ENCODE assay signal across 1 cellular context in the genomic region with DNA sequence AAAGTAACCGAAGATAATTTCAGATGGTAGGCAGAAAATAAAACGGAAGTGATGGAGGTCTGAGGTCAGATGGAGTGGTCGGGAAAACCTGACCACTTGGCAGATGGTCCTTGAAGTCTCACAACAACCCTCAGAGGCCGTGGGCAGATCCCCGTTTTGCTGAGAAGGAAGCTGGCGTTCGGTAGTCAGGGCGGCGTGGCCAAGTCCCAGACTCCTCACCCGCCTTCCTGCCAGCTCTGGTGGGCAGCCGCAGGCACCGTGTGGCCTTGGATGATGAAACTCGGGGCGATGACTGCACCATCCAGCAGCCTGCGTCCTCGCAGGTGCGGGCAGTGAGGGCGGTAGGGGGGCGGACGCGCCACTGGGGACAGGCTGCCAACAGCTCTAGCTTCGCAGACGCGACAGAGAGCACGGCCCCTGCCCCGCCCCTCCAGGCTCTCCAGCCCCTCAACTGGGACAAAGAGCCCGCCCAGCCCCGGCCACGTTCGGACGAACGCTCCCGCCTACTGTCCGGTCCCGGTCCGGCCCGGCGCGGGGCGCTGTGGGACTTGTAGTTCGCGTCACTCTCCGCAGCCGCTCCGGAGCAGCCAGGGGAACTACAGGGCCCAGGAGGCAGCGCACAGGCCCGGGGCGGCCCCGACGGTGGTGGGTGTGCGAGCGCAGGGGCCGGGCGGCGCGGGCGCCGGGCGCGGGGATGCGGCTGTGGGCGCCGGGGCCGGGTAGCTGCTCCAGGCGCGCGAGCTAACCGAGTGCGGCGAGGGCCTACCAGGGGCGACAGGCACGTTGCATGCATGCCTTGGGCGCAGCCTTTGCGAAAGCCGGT.
A peak's percentile ranks its signal among the peaks of the same experiment; 100 is the strongest.
TF ChIP-seq lines count a peak whose summit lies in the region.

Gene GPT2 (plus strand): TSS at position 673 of the 823 bp plus-strand sequence. CDS start 354 bp downstream, outside the sequence.

TF ChIP-seq in K562, 482 proteins besides CTCF, POLR2A, EP300 and RAD21 (continued from another document and continues in another):
- TF ChIP-seq, protein P1, sequence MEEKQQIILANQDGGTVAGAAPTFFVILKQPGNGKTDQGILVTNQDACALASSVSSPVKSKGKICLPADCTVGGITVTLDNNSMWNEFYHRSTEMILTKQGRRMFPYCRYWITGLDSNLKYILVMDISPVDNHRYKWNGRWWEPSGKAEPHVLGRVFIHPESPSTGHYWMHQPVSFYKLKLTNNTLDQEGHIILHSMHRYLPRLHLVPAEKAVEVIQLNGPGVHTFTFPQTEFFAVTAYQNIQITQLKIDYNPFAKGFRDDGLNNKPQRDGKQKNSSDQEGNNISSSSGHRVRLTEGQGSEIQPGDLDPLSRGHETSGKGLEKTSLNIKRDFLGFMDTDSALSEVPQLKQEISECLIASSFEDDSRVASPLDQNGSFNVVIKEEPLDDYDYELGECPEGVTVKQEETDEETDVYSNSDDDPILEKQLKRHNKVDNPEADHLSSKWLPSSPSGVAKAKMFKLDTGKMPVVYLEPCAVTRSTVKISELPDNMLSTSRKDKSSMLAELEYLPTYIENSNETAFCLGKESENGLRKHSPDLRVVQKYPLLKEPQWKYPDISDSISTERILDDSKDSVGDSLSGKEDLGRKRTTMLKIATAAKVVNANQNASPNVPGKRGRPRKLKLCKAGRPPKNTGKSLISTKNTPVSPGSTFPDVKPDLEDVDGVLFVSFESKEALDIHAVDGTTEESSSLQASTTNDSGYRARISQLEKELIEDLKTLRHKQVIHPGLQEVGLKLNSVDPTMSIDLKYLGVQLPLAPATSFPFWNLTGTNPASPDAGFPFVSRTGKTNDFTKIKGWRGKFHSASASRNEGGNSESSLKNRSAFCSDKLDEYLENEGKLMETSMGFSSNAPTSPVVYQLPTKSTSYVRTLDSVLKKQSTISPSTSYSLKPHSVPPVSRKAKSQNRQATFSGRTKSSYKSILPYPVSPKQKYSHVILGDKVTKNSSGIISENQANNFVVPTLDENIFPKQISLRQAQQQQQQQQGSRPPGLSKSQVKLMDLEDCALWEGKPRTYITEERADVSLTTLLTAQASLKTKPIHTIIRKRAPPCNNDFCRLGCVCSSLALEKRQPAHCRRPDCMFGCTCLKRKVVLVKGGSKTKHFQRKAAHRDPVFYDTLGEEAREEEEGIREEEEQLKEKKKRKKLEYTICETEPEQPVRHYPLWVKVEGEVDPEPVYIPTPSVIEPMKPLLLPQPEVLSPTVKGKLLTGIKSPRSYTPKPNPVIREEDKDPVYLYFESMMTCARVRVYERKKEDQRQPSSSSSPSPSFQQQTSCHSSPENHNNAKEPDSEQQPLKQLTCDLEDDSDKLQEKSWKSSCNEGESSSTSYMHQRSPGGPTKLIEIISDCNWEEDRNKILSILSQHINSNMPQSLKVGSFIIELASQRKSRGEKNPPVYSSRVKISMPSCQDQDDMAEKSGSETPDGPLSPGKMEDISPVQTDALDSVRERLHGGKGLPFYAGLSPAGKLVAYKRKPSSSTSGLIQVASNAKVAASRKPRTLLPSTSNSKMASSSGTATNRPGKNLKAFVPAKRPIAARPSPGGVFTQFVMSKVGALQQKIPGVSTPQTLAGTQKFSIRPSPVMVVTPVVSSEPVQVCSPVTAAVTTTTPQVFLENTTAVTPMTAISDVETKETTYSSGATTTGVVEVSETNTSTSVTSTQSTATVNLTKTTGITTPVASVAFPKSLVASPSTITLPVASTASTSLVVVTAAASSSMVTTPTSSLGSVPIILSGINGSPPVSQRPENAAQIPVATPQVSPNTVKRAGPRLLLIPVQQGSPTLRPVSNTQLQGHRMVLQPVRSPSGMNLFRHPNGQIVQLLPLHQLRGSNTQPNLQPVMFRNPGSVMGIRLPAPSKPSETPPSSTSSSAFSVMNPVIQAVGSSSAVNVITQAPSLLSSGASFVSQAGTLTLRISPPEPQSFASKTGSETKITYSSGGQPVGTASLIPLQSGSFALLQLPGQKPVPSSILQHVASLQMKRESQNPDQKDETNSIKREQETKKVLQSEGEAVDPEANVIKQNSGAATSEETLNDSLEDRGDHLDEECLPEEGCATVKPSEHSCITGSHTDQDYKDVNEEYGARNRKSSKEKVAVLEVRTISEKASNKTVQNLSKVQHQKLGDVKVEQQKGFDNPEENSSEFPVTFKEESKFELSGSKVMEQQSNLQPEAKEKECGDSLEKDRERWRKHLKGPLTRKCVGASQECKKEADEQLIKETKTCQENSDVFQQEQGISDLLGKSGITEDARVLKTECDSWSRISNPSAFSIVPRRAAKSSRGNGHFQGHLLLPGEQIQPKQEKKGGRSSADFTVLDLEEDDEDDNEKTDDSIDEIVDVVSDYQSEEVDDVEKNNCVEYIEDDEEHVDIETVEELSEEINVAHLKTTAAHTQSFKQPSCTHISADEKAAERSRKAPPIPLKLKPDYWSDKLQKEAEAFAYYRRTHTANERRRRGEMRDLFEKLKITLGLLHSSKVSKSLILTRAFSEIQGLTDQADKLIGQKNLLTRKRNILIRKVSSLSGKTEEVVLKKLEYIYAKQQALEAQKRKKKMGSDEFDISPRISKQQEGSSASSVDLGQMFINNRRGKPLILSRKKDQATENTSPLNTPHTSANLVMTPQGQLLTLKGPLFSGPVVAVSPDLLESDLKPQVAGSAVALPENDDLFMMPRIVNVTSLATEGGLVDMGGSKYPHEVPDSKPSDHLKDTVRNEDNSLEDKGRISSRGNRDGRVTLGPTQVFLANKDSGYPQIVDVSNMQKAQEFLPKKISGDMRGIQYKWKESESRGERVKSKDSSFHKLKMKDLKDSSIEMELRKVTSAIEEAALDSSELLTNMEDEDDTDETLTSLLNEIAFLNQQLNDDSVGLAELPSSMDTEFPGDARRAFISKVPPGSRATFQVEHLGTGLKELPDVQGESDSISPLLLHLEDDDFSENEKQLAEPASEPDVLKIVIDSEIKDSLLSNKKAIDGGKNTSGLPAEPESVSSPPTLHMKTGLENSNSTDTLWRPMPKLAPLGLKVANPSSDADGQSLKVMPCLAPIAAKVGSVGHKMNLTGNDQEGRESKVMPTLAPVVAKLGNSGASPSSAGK (IDR thresholded peaks at IDR 0.05), result peak; percentile 88
- TF ChIP-seq ZNF324 (CRISPR knock-in tag; IDR thresholded peaks at IDR 0.05), result no peak
- no peak for TF ChIP-seq KDM2B (CRISPR knock-in tag; IDR thresholded peaks at IDR 0.05)
- no peak for TF ChIP-seq NKRF (IDR thresholded peaks at IDR 0.05; ENCODE audit: borderline replicate concordance)
- no peak for TF ChIP-seq PML (IDR thresholded peaks at IDR 0.05; ENCODE audit: low read length)
- no peak; the same call in 1 of the 2 replicates for TF ChIP-seq CREB1 (IDR thresholded peaks at IDR 0.05)
- TF ChIP-seq CREB1 (CRISPR knock-in tag; IDR thresholded peaks at IDR 0.05), result peak; percentile 62
- no peak for TF ChIP-seq TEAD4 (IDR thresholded peaks at IDR 0.05; ENCODE audit: low read length)
- TF ChIP-seq TEAD4 (CRISPR knock-in tag; IDR thresholded peaks at IDR 0.05; ENCODE audit: borderline replicate concordance), result no peak
- TF ChIP-seq MAX (CRISPR knock-in tag; IDR thresholded peaks at IDR 0.05), result peak; percentile 54
- no peak for TF ChIP-seq ATF6 (CRISPR knock-in tag; IDR thresholded peaks at IDR 0.05)
- TF ChIP-seq ZBTB49 (CRISPR knock-in tag; IDR thresholded peaks at IDR 0.05; ENCODE audit: borderline replicate concordance), result no peak
- TF ChIP-seq, protein P2, sequence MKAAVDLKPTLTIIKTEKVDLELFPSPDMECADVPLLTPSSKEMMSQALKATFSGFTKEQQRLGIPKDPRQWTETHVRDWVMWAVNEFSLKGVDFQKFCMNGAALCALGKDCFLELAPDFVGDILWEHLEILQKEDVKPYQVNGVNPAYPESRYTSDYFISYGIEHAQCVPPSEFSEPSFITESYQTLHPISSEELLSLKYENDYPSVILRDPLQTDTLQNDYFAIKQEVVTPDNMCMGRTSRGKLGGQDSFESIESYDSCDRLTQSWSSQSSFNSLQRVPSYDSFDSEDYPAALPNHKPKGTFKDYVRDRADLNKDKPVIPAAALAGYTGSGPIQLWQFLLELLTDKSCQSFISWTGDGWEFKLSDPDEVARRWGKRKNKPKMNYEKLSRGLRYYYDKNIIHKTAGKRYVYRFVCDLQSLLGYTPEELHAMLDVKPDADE (conservative IDR thresholded peaks at IDR 0.05; ENCODE audit: control insufficient read depth, low read depth, low read length), result peak; percentile 96
- TF ChIP-seq SIN3B (IDR thresholded peaks at IDR 0.05; ENCODE audit: low read depth), result 0 out of 2 replicates have a peak, but pooled peaks have one; percentile 25
- TF ChIP-seq NR2F6 (CRISPR knock-in tag; IDR thresholded peaks at IDR 0.05), result no peak
- TF ChIP-seq POLR2B (IDR thresholded peaks at IDR 0.05; ENCODE audit: low read depth, partially characterized antibody), result peak; percentile 50
- TF ChIP-seq MEF2D (tag; conservative IDR thresholded peaks at IDR 0.05; ENCODE audit: low read depth), result no peak
- TF ChIP-seq, protein P3, sequence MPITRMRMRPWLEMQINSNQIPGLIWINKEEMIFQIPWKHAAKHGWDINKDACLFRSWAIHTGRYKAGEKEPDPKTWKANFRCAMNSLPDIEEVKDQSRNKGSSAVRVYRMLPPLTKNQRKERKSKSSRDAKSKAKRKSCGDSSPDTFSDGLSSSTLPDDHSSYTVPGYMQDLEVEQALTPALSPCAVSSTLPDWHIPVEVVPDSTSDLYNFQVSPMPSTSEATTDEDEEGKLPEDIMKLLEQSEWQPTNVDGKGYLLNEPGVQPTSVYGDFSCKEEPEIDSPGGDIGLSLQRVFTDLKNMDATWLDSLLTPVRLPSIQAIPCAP (CRISPR knock-in tag; IDR thresholded peaks at IDR 0.05; ENCODE audit: borderline replicate concordance), result no peak
- no peak for TF ChIP-seq PTRF (tag; IDR thresholded peaks at IDR 0.05)
- no peak for TF ChIP-seq ZNF785 (CRISPR knock-in tag; IDR thresholded peaks at IDR 0.05)
- TF ChIP-seq SMAD3 (CRISPR knock-in tag; conservative IDR thresholded peaks at IDR 0.05), result no peak
- peak; percentile 57 for TF ChIP-seq HMGN3 (IDR thresholded peaks at IDR 0.05; ENCODE audit: borderline replicate concordance, extremely low read depth, insufficient read length, low read depth, low read length)
- TF ChIP-seq HNRNPL (IDR thresholded peaks at IDR 0.05; ENCODE audit: low read depth, low read length), result 0 out of 2 replicates have a peak, but pooled peaks have one; percentile 14
- no peak for TF ChIP-seq GATAD2A (IDR thresholded peaks at IDR 0.05)
- no peak for TF ChIP-seq ZNF133 (CRISPR knock-in tag; IDR thresholded peaks at IDR 0.05)
- no peak for TF ChIP-seq CBX5 (IDR thresholded peaks at IDR 0.05; ENCODE audit: borderline replicate concordance, low read depth)
- TF ChIP-seq RUNX1 (IDR thresholded peaks at IDR 0.05; ENCODE audit: low read depth), result no peak
- TF ChIP-seq NCOA1 (IDR thresholded peaks at IDR 0.05; ENCODE audit: low read depth), result no peak
- TF ChIP-seq MTA3 (IDR thresholded peaks at IDR 0.05; ENCODE audit: borderline replicate concordance), result peak; percentile 44; the same call in 1 of the 2 replicates
- 0 out of 2 replicates have a peak, but pooled peaks have one; percentile 37 for TF ChIP-seq ARID1B (IDR thresholded peaks at IDR 0.05)
- TF ChIP-seq, protein P4, sequence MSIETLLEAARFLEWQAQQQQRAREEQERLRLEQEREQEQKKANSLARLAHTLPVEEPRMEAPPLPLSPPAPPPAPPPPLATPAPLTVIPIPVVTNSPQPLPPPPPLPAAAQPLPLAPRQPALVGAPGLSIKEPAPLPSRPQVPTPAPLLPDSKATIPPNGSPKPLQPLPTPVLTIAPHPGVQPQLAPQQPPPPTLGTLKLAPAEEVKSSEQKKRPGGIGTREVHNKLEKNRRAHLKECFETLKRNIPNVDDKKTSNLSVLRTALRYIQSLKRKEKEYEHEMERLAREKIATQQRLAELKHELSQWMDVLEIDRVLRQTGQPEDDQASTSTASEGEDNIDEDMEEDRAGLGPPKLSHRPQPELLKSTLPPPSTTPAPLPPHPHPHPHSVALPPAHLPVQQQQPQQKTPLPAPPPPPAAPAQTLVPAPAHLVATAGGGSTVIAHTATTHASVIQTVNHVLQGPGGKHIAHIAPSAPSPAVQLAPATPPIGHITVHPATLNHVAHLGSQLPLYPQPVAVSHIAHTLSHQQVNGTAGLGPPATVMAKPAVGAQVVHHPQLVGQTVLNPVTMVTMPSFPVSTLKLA (conservative IDR thresholded peaks at IDR 0.05), result peak in 1 of 2 experiments; percentile 77; a peak in 3 of 4 replicates
- no peak for TF ChIP-seq CBFA2T2 (conservative IDR thresholded peaks at IDR 0.05)
